Comparison of ENCODE assay signal across 16 cellular contexts in the genomic region with DNA sequence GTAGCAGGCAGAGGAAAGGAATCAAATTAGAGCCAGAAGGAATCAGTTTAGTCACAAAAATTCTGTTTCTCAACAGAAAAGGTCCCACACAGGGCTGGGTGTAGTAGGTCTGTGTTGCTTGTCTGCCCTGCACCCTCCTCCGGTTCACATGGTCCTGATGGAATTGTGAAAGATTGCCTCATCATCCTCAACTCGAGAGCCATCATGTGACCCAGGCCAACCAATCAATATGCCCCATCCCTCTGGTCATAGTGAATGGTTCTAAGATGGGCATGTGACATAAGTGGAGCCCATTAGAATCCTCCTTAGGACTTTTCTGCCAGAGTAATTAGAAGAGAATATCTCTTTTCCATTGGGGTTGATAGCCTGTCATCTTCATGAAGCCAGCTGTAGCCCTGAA.
"Had no signal": no experiment of that assay in that cellular context is flagged by ENCODE, and none has a peak within 500 bp of the region (broad histone marks: within the 10 kb centered on the region; RNA-seq: fewer than 3 reads in every experiment).

No MANE protein-coding gene starts in this region.

- H3K27me3 ChIP-seq: right atrium auricular region, vagina had no signal

- H3K27ac ChIP-seq: neutrophil, right atrium auricular region, tibial artery, vagina had no signal

- H3K36me3 Mint-ChIP-seq: brain; naive thymus-derived CD4-positive, alpha-beta T cell had no signal

- H3K4me3 ChIP-seq: right atrium auricular region, tibial artery, vagina had no signal

- FAIRE-seq: islet of Langerhans, small intestine, TTC549 had no signal

- H3K9me3 ChIP-seq: neutrophil, right atrium auricular region, tibial artery, vagina had no signal

- H3K4me1 Mint-ChIP-seq: activated CD4-positive, alpha-beta T cell treated with anti-CD3 and anti-CD28 coated beads, Interleukin-2, amount 10 ng/mL, durations not matched to agents 7 days and 5 days had no signal

- DNase-seq: activated CD4-positive, alpha-beta T cell treated with anti-CD3 and anti-CD28 coated beads, Interleukin-2, amount 10 ng/mL, durations not matched to agents 7 days and 5 days; activated CD4-positive, CD25-positive, alpha-beta regulatory T cell; activated naive CD4-positive, alpha-beta T cell treated with anti-CD3 and anti-CD28 coated beads, Interleukin-2, amount 50 U/mL, for 16 hours; activated T-cell treated with anti-CD3 and anti-CD28 coated beads, Interleukin-2, amount 50 U/mL, for 1 hour; amygdala; endodermal cell; naive thymus-derived CD4-positive, alpha-beta T cell; small intestine; tibial artery had no signal

- H3K36me3 ChIP-seq: neutrophil, right atrium auricular region, tibial artery, vagina had no signal

- H3K4me1 ChIP-seq: right atrium auricular region, tibial artery, vagina had no signal

- H3K27ac Mint-ChIP-seq: activated CD4-positive, alpha-beta T cell treated with anti-CD3 and anti-CD28 coated beads, Interleukin-2, amount 10 ng/mL, durations not matched to agents 7 days and 5 days; brain; dendritic cell treated with granulocyte-macrophage colony-stimulating factor and Interleukin-4, amounts not matched to agents 40 ng/mL and 50 ng/mL, for 4 days; endodermal cell; naive thymus-derived CD4-positive, alpha-beta T cell had no signal

- ATAC-seq: naive thymus-derived CD4-positive, alpha-beta T cell had no signal

- H3K9me3 Mint-ChIP-seq: activated CD4-positive, alpha-beta T cell treated with anti-CD3 and anti-CD28 coated beads, Interleukin-2, amount 10 ng/mL, durations not matched to agents 7 days and 5 days; dendritic cell treated with granulocyte-macrophage colony-stimulating factor and Interleukin-4, amounts not matched to agents 40 ng/mL and 50 ng/mL, for 4 days; endodermal cell; naive thymus-derived CD4-positive, alpha-beta T cell had no signal

- H3K4me3 Mint-ChIP-seq: activated CD4-positive, alpha-beta T cell treated with anti-CD3 and anti-CD28 coated beads, Interleukin-2, amount 10 ng/mL, durations not matched to agents 7 days and 5 days; brain; dendritic cell treated with granulocyte-macrophage colony-stimulating factor and Interleukin-4, amounts not matched to agents 40 ng/mL and 50 ng/mL, for 4 days; endodermal cell; naive thymus-derived CD4-positive, alpha-beta T cell had no signal
